29 cellular contexts compared by ENCODE assay signal in the genomic region with DNA sequence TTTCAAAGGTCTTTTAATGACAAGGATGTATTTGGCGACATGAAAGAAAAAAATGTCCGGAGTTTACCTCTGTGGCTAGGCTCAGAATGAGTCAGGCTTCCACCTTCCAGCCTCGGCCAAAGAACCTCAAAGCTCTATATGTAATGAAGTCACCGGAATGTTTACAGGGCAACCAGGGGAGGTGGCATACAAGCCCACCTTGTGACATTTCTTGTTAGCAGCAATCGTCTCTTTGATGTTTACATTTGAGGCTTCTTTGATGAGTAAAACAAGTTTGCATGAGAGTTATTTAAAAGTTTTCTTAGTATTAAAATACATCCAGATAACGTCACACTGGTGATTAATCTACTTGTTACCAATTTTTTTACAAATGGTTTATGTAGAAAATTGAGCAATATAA.
A peak's percentile ranks its signal among the peaks of the same experiment; 100 is the strongest.
DNase-seq lines count a peak whose midpoint lies in the region; ATAC-seq, FAIRE-seq and TF ChIP-seq lines count a peak whose summit lies in the region.
"Had no signal": no experiment of that assay in that cellular context is flagged by ENCODE, and none has a peak within 500 bp of the region (broad histone marks: within the 10 kb centered on the region; RNA-seq: fewer than 3 reads in every experiment).

No MANE protein-coding gene starts in this region.

- H3K9me2 ChIP-seq in HCT116 (ENCODE audit: insufficient read depth) = no peaks in the 10 kb centered on the region

- CTCF ChIA-PET in HCT116 (lab: Charles Lee) = interaction anchor here (1.4 kb wide), 1 partner anchor 8 kb away, joined by 5 read pairs; no protein-coding TSS in a partner anchor

- H3K4me3 Mint-ChIP-seq in activated T-helper 2 cell treated with anti-CD3 and anti-CD28 coated beads, Interferon-gamma antibody, Interleukin-2, Interleukin-4, amounts not matched to agents 10 μg/mL and 5 μg/mL and 100 μg/mL, durations not matched to agents 14 hours and 24 hours and 36 hours (ENCODE audit: low read depth) = no peak overlapping the region
- H3K4me3 Mint-ChIP-seq: activated CD8-positive, alpha-beta memory T cell treated with anti-CD3 and anti-CD28 coated beads, Interleukin-2, amount 10 ng/mL, durations not matched to agents 7 days and 5 days; activated naive CD8-positive, alpha-beta T cell treated with anti-CD3 and anti-CD28 coated beads, Interleukin-2, amount 50 U/mL, for 24 hours; nephron; stimulated activated naive B cell treated with anti-CD40 and anti-IgM and Interleukin-4, amounts not matched to agents 10 μg/mL and 1 μg/mL and 100 μg/mL, for 72 hours had no signal

- intact Hi-C loops in HCT116 (cut with micrococcal nuclease) = no loop called here
- intact Hi-C loops in activated T-helper 2 cell treated with anti-CD3 and anti-CD28 coated beads, Interferon-gamma antibody, Interleukin-2, Interleukin-4, amounts not matched to agents 10 μg/mL and 5 μg/mL and 100 μg/mL, durations not matched to agents 14 hours and 24 hours and 36 hours (cut with micrococcal nuclease) = no loop called here

- H3K27me3 ChIP-seq in HCT116 (ENCODE audit: insufficient read depth, low read length) (peaks cover 30% of the 10 kb centered on the region), bronchial epithelial cell (ENCODE audit: control insufficient read depth, insufficient read depth, low read length) (no peaks in the 10 kb centered on the region), tibial nerve (no peaks in the 10 kb centered on the region)
- H3K27me3 ChIP-seq: body of pancreas, Peyer's patch had no signal

- no peak overlapping the region for H3K9ac ChIP-seq in HCT116 (ENCODE audit: low read length)

- BruUV-seq in HCT116 (replicated peaks; lab: Mats Ljungman, UMichigan) = no TSS peak

- POLR2A ChIA-PET in HCT116 (lab: Charles Lee) = no interaction called here

- no peak overlapping the region for H2AFZ ChIP-seq in HCT116 (ENCODE audit: low read depth, low read length, poor library complexity, severe bottlenecking)

- H3K4me1 Mint-ChIP-seq in activated T-helper 2 cell treated with anti-CD3 and anti-CD28 coated beads, Interferon-gamma antibody, Interleukin-2, Interleukin-4, amounts not matched to agents 10 μg/mL and 5 μg/mL and 100 μg/mL, durations not matched to agents 14 hours and 24 hours and 36 hours (ENCODE audit: low read depth) = no peaks in the 10 kb centered on the region
- H3K4me1 Mint-ChIP-seq: activated CD8-positive, alpha-beta memory T cell treated with anti-CD3 and anti-CD28 coated beads, Interleukin-2, amount 10 ng/mL, durations not matched to agents 7 days and 5 days; activated naive CD8-positive, alpha-beta T cell treated with anti-CD3 and anti-CD28 coated beads, Interleukin-2, amount 50 U/mL, for 24 hours; nephron; stimulated activated naive B cell treated with anti-CD40 and anti-IgM and Interleukin-4, amounts not matched to agents 10 μg/mL and 1 μg/mL and 100 μg/mL, for 72 hours had no signal

- H3K36me3 Mint-ChIP-seq in activated T-helper 2 cell treated with anti-CD3 and anti-CD28 coated beads, Interferon-gamma antibody, Interleukin-2, Interleukin-4, amounts not matched to agents 10 μg/mL and 5 μg/mL and 100 μg/mL, durations not matched to agents 14 hours and 24 hours and 36 hours (ENCODE audit: low read depth) = no peaks in the 10 kb centered on the region
- H3K36me3 Mint-ChIP-seq: activated CD8-positive, alpha-beta memory T cell treated with anti-CD3 and anti-CD28 coated beads, Interleukin-2, amount 10 ng/mL, durations not matched to agents 7 days and 5 days; stimulated activated naive B cell treated with anti-CD40 and anti-IgM and Interleukin-4, amounts not matched to agents 10 μg/mL and 1 μg/mL and 100 μg/mL, for 72 hours had no signal

- H3K27ac Mint-ChIP-seq in activated T-helper 2 cell treated with anti-CD3 and anti-CD28 coated beads, Interferon-gamma antibody, Interleukin-2, Interleukin-4, amounts not matched to agents 10 μg/mL and 5 μg/mL and 100 μg/mL, durations not matched to agents 14 hours and 24 hours and 36 hours = no peak overlapping the region
- H3K27ac Mint-ChIP-seq: activated CD8-positive, alpha-beta memory T cell treated with anti-CD3 and anti-CD28 coated beads, Interleukin-2, amount 10 ng/mL, durations not matched to agents 7 days and 5 days; activated naive CD8-positive, alpha-beta T cell treated with anti-CD3 and anti-CD28 coated beads, Interleukin-2, amount 50 U/mL, for 24 hours; nephron; stimulated activated naive B cell treated with anti-CD40 and anti-IgM and Interleukin-4, amounts not matched to agents 10 μg/mL and 1 μg/mL and 100 μg/mL, for 72 hours had no signal

- no peaks in the 10 kb centered on the region for H3K27me3 Mint-ChIP-seq in activated T-helper 2 cell treated with anti-CD3 and anti-CD28 coated beads, Interferon-gamma antibody, Interleukin-2, Interleukin-4, amounts not matched to agents 10 μg/mL and 5 μg/mL and 100 μg/mL, durations not matched to agents 14 hours and 24 hours and 36 hours (ENCODE audit: low read depth)
- H3K27me3 Mint-ChIP-seq: activated CD8-positive, alpha-beta memory T cell treated with anti-CD3 and anti-CD28 coated beads, Interleukin-2, amount 10 ng/mL, durations not matched to agents 7 days and 5 days; activated naive CD8-positive, alpha-beta T cell treated with anti-CD3 and anti-CD28 coated beads, Interleukin-2, amount 50 U/mL, for 24 hours had no signal

- no peak for TF ChIP-seq EP300 in tibial nerve (IDR thresholded peaks at IDR 0.05)

- TF ChIP-seq RAD21 in HCT116 (IDR thresholded peaks at IDR 0.05; ENCODE audit: low read depth) = no peak

- DNase-seq in A172 (ENCODE audit: low spot score) (peak; percentile 30), HCT116 (ENCODE audit: low read depth, low spot score) (peak; percentile 27), RCC 7860 (ENCODE audit: low spot score) (peak; percentile 71), bronchial epithelial cell (ENCODE audit: low read depth) (peak; percentile 35), NCI-H2171 treated with DMSO at 0.1 percent for 48 hours (lab: John Stamatoyannopoulos, UW) (no peak), tibial nerve (ENCODE audit: low spot score in 2 of 2) (no peak)
- no peak for DNase-seq in activated T-helper 2 cell treated with anti-CD3 and anti-CD28 coated beads, Interferon-gamma antibody, Interleukin-2, Interleukin-4, amounts not matched to agents 10 μg/mL and 5 μg/mL and 100 μg/mL, durations not matched to agents 14 hours and 24 hours and 36 hours (ENCODE audit: low spot score)
- DNase-seq: activated CD4-positive, CD25-positive, alpha-beta regulatory T cell; activated CD8-positive, alpha-beta memory T cell treated with anti-CD3 and anti-CD28 coated beads, Interleukin-2, amount 10 ng/mL, durations not matched to agents 7 days and 5 days; activated naive CD8-positive, alpha-beta T cell treated with anti-CD3 and anti-CD28 coated beads, Interleukin-2, amount 50 U/mL, for 24 hours; activated T-cell treated with anti-CD3 and anti-CD28 coated beads, Interleukin-2, amount 50 U/mL, for 48 hours; body of pancreas; cerebellar nuclear complex; DMS79; GF-D8; hippocampal formation; left colon; NCI-H1105; NCI-H2029; NCI-H2227 treated with DMSO at 0.1 percent for 48 hours; NCI-H526 treated with DMSO at 0.1 percent for 48 hours; Peyer's patch; stimulated activated naive B cell treated with anti-CD40 and anti-IgM and Interleukin-4, amounts not matched to agents 10 μg/mL and 1 μg/mL and 100 μg/mL, for 72 hours; substantia nigra; T-helper 1 cell had no signal

- no peak overlapping the region for H3K4me3 ChIP-seq in HCT116 (replicated peaks in 1 of 2; ENCODE audit: low read depth in 1 of 2, low read length in 2 of 2)
- no peak overlapping the region for H3K4me3 ChIP-seq in bronchial epithelial cell (ENCODE audit: low read depth, low read length)
- no peak overlapping the region for H3K4me3 ChIP-seq in tibial nerve
- H3K4me3 ChIP-seq: body of pancreas, gastroesophageal sphincter, Peyer's patch had no signal

- FAIRE-seq in RCC 7860 (lab: Jason Lieb, UNC) = peak; percentile 78
- no peak for FAIRE-seq in bronchial epithelial cell (lab: Jason Lieb, UNC)
- FAIRE-seq: A204.1 had no signal

- H3K27ac ChIP-seq in HCT116 (ENCODE audit: low read depth, low read length) (no peak overlapping the region), tibial nerve (no peak overlapping the region)
- H3K27ac ChIP-seq: body of pancreas, gastroesophageal sphincter, Peyer's patch had no signal

- ATAC-seq in HCT116 (peak; percentile 57; the same call in 1 of the 2 replicates), HG02840 (IDR thresholded peaks at IDR 0.05; ENCODE audit: low FRiP score, unreplicated experiment) (no peak)
- ATAC-seq: activated CD8-positive, alpha-beta memory T cell treated with anti-CD3 and anti-CD28 coated beads, Interleukin-2, amount 10 ng/mL, durations not matched to agents 7 days and 5 days; activated naive CD8-positive, alpha-beta T cell treated with anti-CD3 and anti-CD28 coated beads, Interleukin-2, amount 50 U/mL, for 24 hours; body of pancreas; gastroesophageal sphincter; left colon; stimulated activated naive B cell treated with anti-CD40 and anti-IgM and Interleukin-4, amounts not matched to agents 10 μg/mL and 1 μg/mL and 100 μg/mL, for 72 hours had no signal

- TF ChIP-seq CTCF in HCT116 (IDR thresholded peaks at IDR 0.05 in 2 of 3, conservative IDR thresholded peaks at IDR 0.05 in 1 of 3; ENCODE audit: borderline replicate concordance in 1 of 3, insufficient read depth in 1 of 3, low read depth in 2 of 3, low read length in 2 of 3) (no peak), bronchial epithelial cell (IDR thresholded peaks at IDR 0.05; ENCODE audit: insufficient read depth, low read length, severe bottlenecking) (no peak), tibial nerve (IDR thresholded peaks at IDR 0.05) (no peak)

- H3K9me3 ChIP-seq in HCT116 (ENCODE audit: control insufficient read depth in 1 of 2, insufficient read depth in 1 of 2, low read depth in 1 of 2, low read length in 2 of 2) (no peaks in the 10 kb centered on the region), tibial nerve (no peaks in the 10 kb centered on the region)
- H3K9me3 ChIP-seq: body of pancreas, gastroesophageal sphincter, Peyer's patch had no signal

- RAD21 ChIA-PET in HCT116 (lab: Charles Lee; ENCODE audit: low non-redundant PET in 1 of 2, low total read pairs in 2 of 2, uncharacterized antibody in 2 of 2, unreplicated experiment in 2 of 2) = no interaction called here

- no peaks in the 10 kb centered on the region for H3K9me3 Mint-ChIP-seq in activated T-helper 2 cell treated with anti-CD3 and anti-CD28 coated beads, Interferon-gamma antibody, Interleukin-2, Interleukin-4, amounts not matched to agents 10 μg/mL and 5 μg/mL and 100 μg/mL, durations not matched to agents 14 hours and 24 hours and 36 hours
- H3K9me3 Mint-ChIP-seq: activated naive CD8-positive, alpha-beta T cell treated with anti-CD3 and anti-CD28 coated beads, Interleukin-2, amount 50 U/mL, for 24 hours had no signal

- H3K4me1 ChIP-seq in HCT116 (ENCODE audit: control insufficient read depth in 1 of 2, insufficient read depth in 2 of 2, low read length in 2 of 2) (peaks cover 2 to 5% of the 10 kb centered on the region in 2 experiments; a peak in 1 of 4 replicates), tibial nerve (no peaks in the 10 kb centered on the region)
- H3K4me1 ChIP-seq: gastroesophageal sphincter, Peyer's patch had no signal

- H3K4me2 ChIP-seq in HCT116 (ENCODE audit: low read length) = peak overlapping the region; percentile 4; the same call in 1 of the 2 replicates

- 67 to 70% methylated on average over 6 of the region's 6 CpGs for WGBS in tibial nerve, 2 donors

- no peak for TF ChIP-seq POLR2A in HCT116 (IDR thresholded peaks at IDR 0.05; ENCODE audit: borderline replicate concordance, extremely low read depth, insufficient read depth, insufficient read length)
- no peak for TF ChIP-seq POLR2A in tibial nerve (IDR thresholded peaks at IDR 0.05)

- no peaks in the 10 kb centered on the region for H4K20me1 ChIP-seq in HCT116 (ENCODE audit: insufficient read depth)

- no peaks in the 10 kb centered on the region for H3K36me3 ChIP-seq in HCT116 (ENCODE audit: control insufficient read depth in 1 of 2, insufficient read depth in 2 of 2, low read length in 2 of 2)
- no peaks in the 10 kb centered on the region for H3K36me3 ChIP-seq in bronchial epithelial cell (ENCODE audit: control insufficient read depth, insufficient read depth, low read length)
- H3K36me3 ChIP-seq in tibial nerve = no peaks in the 10 kb centered on the region
- H3K36me3 ChIP-seq: gastroesophageal sphincter, Peyer's patch had no signal

- no peaks in the 10 kb centered on the region for H3K79me2 ChIP-seq in HCT116 (ENCODE audit: insufficient read depth, low read length)

Comparison
In these comparisons a context has a peak if more than half of its experiments do, and no peak if none do; other contexts are left out.
1. DNase-seq: peak in A172 (single experiment), HCT116 (single experiment), RCC 7860 (single experiment) and bronchial epithelial cell (single experiment); none in NCI-H2171 treated with DMSO at 0.1 percent for 48 hours (single experiment), activated T-helper 2 cell treated with anti-CD3 and anti-CD28 coated beads, Interferon-gamma antibody, Interleukin-2, Interleukin-4, amounts not matched to agents 10 μg/mL and 5 μg/mL and 100 μg/mL, durations not matched to agents 14 hours and 24 hours and 36 hours (single experiment) and tibial nerve (0 of 2).